Comparison of ENCODE assay signal across 8 cellular contexts in genomic region chr10:31770307-31770902, GRCh38.
DNase-seq lines count a peak whose midpoint lies in the region; ATAC-seq and TF ChIP-seq lines count a peak whose summit lies in the region.

No MANE protein-coding gene starts in this region.

- no peaks in the 10 kb centered on the region for H3K9me3 ChIP-seq in stomach smooth muscle (ENCODE audit: control insufficient read depth in 2 of 2, low read length in 2 of 2)

- peak; percentile 52 for ATAC-seq in HG03196 (IDR thresholded peaks at IDR 0.05; ENCODE audit: unreplicated experiment)
- ATAC-seq in memory B cell (ENCODE audit: low read depth): peak; percentile 90
- ATAC-seq in HG02973 (IDR thresholded peaks at IDR 0.05; ENCODE audit: unreplicated experiment): no peak

- H3K9me3 Mint-ChIP-seq in memory B cell: no peaks in the 10 kb centered on the region

- H3K27ac ChIP-seq in VCaP: no peak overlapping the region
- H3K27ac ChIP-seq in stomach smooth muscle (ENCODE audit: low read length): peak overlapping the region; percentile 46

- no peaks in the 10 kb centered on the region for H3K27me3 ChIP-seq in stomach smooth muscle (ENCODE audit: control insufficient read depth in 1 of 2, insufficient read depth in 2 of 2, low read length in 2 of 2)

- H3K27ac Mint-ChIP-seq in memory B cell: no peak overlapping the region

- no peaks in the 10 kb centered on the region for H3K36me3 ChIP-seq in stomach smooth muscle (ENCODE audit: control insufficient read depth in 2 of 2, insufficient read depth in 2 of 2, low read length in 2 of 2)

- H3K4me1 ChIP-seq in stomach smooth muscle (ENCODE audit: control insufficient read depth, insufficient read depth, low read length): peaks cover 11% of the 10 kb centered on the region

- H3K4me3 Mint-ChIP-seq in memory B cell: no peak overlapping the region

- no peaks in the 10 kb centered on the region for H3K4me1 Mint-ChIP-seq in memory B cell

- TF ChIP-seq CTCF in VCaP (conservative IDR thresholded peaks at IDR 0.05): peak; percentile 91

- no peak overlapping the region for H3K9ac ChIP-seq in stomach smooth muscle (ENCODE audit: low read length in 2 of 2)

- H3K27me3 Mint-ChIP-seq in memory B cell: peaks cover 2% of the 10 kb centered on the region

- H3K36me3 Mint-ChIP-seq in memory B cell: no peaks in the 10 kb centered on the region

- DNase-seq in NCI-H82 (lab: John Stamatoyannopoulos, UW) (peak; percentile 23), NCI-H82 treated with DMSO at 0.1 percent for 48 hours (lab: John Stamatoyannopoulos, UW; ENCODE audit: unreplicated experiment) (no peak), memory B cell (ENCODE audit: low spot score in 2 of 2) (peak; percentile 42 to 45)
- peak; percentile 45 for DNase-seq in central memory CD4-positive, alpha-beta T cell

- H3K4me3 ChIP-seq in stomach smooth muscle (ENCODE audit: low read length in 2 of 2): no peak overlapping the region
